8 cellular contexts compared by ENCODE assay signal in genomic region chr11:64204464-64204989, GRCh38. TPM values are rescaled to one million over a fixed set of nuclear protein-coding genes. Genes with fewer than 3 reads are reported as not detected.
DNase-seq lines count a peak whose midpoint lies in the region; ATAC-seq and TF ChIP-seq lines count a peak whose summit lies in the region.

No MANE protein-coding gene starts in this region.

- H3K36me3 ChIP-seq in DND-41 (ENCODE audit: insufficient read depth, low read length) (peaks cover 79% of the 10 kb centered on the region), SJCRH30 (peaks cover 62% of the 10 kb centered on the region), osteoblast (ENCODE audit: insufficient read depth, low read length) (peaks cover 55% of the 10 kb centered on the region)

- no peaks in the 10 kb centered on the region for H3K9me3 Mint-ChIP-seq in type B pancreatic cell

- H3K4me3 Mint-ChIP-seq in type B pancreatic cell = no peak overlapping the region

- H3K9ac ChIP-seq in DND-41 (ENCODE audit: low read depth, low read length) = no peak overlapping the region

- peak; percentile 38 for ATAC-seq in DND-41 (ENCODE audit: insufficient read depth, low read depth)
- no peak for ATAC-seq in GM18519 (IDR thresholded peaks at IDR 0.05; ENCODE audit: low FRiP score, unreplicated experiment)

- H3K4me1 ChIP-seq in DND-41 (ENCODE audit: insufficient read depth, low read length) (peaks cover 46% of the 10 kb centered on the region), SJCRH30 (peaks cover 47% of the 10 kb centered on the region), osteoblast (ENCODE audit: insufficient read depth, low read length) (peaks cover 10% of the 10 kb centered on the region)

- peaks cover 24% of the 10 kb centered on the region for H3K36me3 Mint-ChIP-seq in type B pancreatic cell

- H3K27me3 ChIP-seq in DND-41 (ENCODE audit: insufficient read depth, low read length, poor library complexity) (no peaks in the 10 kb centered on the region), SJCRH30 (no peaks in the 10 kb centered on the region), osteoblast (ENCODE audit: insufficient read depth, low read length) (no peaks in the 10 kb centered on the region)

- H2AFZ ChIP-seq in DND-41 (ENCODE audit: low read depth, low read length) (no peak overlapping the region), osteoblast (ENCODE audit: low read length) (no peak overlapping the region)

- H3K4me2 ChIP-seq in DND-41 (ENCODE audit: insufficient read depth, low read length) (no peak overlapping the region), osteoblast (ENCODE audit: insufficient read depth, low read length) (no peak overlapping the region)

- peak; percentile 93 for TF ChIP-seq CTCF in DND-41 (IDR thresholded peaks at IDR 0.05; ENCODE audit: borderline replicate concordance, extremely low read depth, low read length, poor library complexity, severe bottlenecking)
- peak; percentile 90 for TF ChIP-seq CTCF in osteoblast (IDR thresholded peaks at IDR 0.05; ENCODE audit: extremely low read depth, low read depth, low read length)
- peak; percentile 71 for TF ChIP-seq CTCF in type B pancreatic cell (conservative IDR thresholded peaks at IDR 0.05)

- H3K79me2 ChIP-seq in DND-41 (ENCODE audit: insufficient read depth, low read length) = peaks cover 41% of the 10 kb centered on the region
- no peaks in the 10 kb centered on the region for H3K79me2 ChIP-seq in osteoblast (ENCODE audit: insufficient read depth, low read length)

- H4K20me1 ChIP-seq in DND-41 (ENCODE audit: insufficient read depth, low read length) (peaks cover 49% of the 10 kb centered on the region), osteoblast (ENCODE audit: insufficient read depth, low read length) (peaks cover 3% of the 10 kb centered on the region)

- no peaks in the 10 kb centered on the region for H3K9me3 ChIP-seq in DND-41 (ENCODE audit: insufficient read depth, low read length, severe bottlenecking)
- H3K9me3 ChIP-seq in SJCRH30 (replicated peaks) = no peaks in the 10 kb centered on the region
- no peaks in the 10 kb centered on the region for H3K9me3 ChIP-seq in osteoblast (ENCODE audit: low read depth, low read length)

- H3K27ac ChIP-seq in DND-41 (ENCODE audit: low read length) (peak overlapping the region; percentile 21; the same call in 1 of the 2 replicates), SJCRH30 (0 out of 2 replicates have a peak overlapping the region, but pooled peaks have one; percentile 17), osteoblast (ENCODE audit: low read depth, low read length) (no peak overlapping the region)

- peak overlapping the region; percentile 44 for H3K27ac Mint-ChIP-seq in type B pancreatic cell

- DNase-seq in DND-41 (peak; percentile 88), NAMALWA (ENCODE audit: low spot score) (peak; percentile 88), SJCRH30 (peak; percentile 94 to 98), foreskin melanocyte (peak; percentile 76), osteoblast (ENCODE audit: insufficient read length, low spot score, missing footprints) (peak; percentile 99), type B pancreatic cell (ENCODE audit: extremely low spot score, unreplicated experiment) (no peak)
- peak; percentile 65 for DNase-seq in activated gamma-delta T cell treated with anti-CD3 and anti-CD28 coated beads, Interleukin-2, amount 50 U/mL, for 16 hours (ENCODE audit: low read depth)

- H3K4me3 ChIP-seq in DND-41 (ENCODE audit: low read depth in 1 of 2, low read length in 2 of 2) (no peak overlapping the region), SJCRH30 (no peak overlapping the region), osteoblast (ENCODE audit: insufficient read depth, low read length) (no peak overlapping the region)

- H3K4me1 Mint-ChIP-seq in type B pancreatic cell (ENCODE audit: unreplicated experiment) = peaks cover 10% of the 10 kb centered on the region

- H3K27me3 Mint-ChIP-seq in type B pancreatic cell = no peaks in the 10 kb centered on the region

RNA-seq across cellular contexts. Expression of gene FERMT3, which starts 2.0 kb away (rescaled TPM):
- total RNA-seq in SJCRH30 (2014; rRNA removed; shearing (Covaris generic)) = 4.9 and 8.6 TPM in 2 replicates
- total RNA-seq in osteoblast (0.59 and 1.1 TPM in 2 replicates), type B pancreatic cell (ENCODE audit: low replicate concordance) (3.5 and 6.9 TPM in 2 replicates)

RNA-seq across cellular contexts. Expression of gene STIP1, which starts 18.6 kb away (rescaled TPM):
- 283 and 302 TPM in 2 replicates for total RNA-seq in SJCRH30 (2014; rRNA removed; shearing (Covaris generic))
- 85.5 and 94.5 TPM in 2 replicates for total RNA-seq in osteoblast
- 176 and 206 TPM in 2 replicates for total RNA-seq in type B pancreatic cell (ENCODE audit: low replicate concordance)

RNA-seq across cellular contexts. Expression of gene TRPT1, which starts 21.5 kb away (rescaled TPM):
- total RNA-seq in SJCRH30 (2014; rRNA removed; shearing (Covaris generic)) = 18.6 and 24.9 TPM in 2 replicates
- 32.2 and 33.0 TPM in 2 replicates for total RNA-seq in osteoblast
- 34.2 and 38.9 TPM in 2 replicates for total RNA-seq in type B pancreatic cell (ENCODE audit: low replicate concordance)

RNA-seq across cellular contexts. Expression of gene NUDT22, which starts 21.5 kb away (rescaled TPM):
- 20.7 and 21.1 TPM in 2 replicates for total RNA-seq in SJCRH30 (2014; rRNA removed; shearing (Covaris generic))
- total RNA-seq in osteoblast = 46.6 and 56.5 TPM in 2 replicates
- 47.9 and 49.0 TPM in 2 replicates for total RNA-seq in type B pancreatic cell (ENCODE audit: low replicate concordance)

RNA-seq across cellular contexts. Expression of gene DNAJC4, which starts 25.8 kb away (rescaled TPM):
- total RNA-seq in SJCRH30 (2014; rRNA removed; shearing (Covaris generic)) = 2.0 and 5.3 TPM in 2 replicates
- 8.0 and 9.8 TPM in 2 replicates for total RNA-seq in osteoblast
- total RNA-seq in type B pancreatic cell (ENCODE audit: low replicate concordance) = 48.2 and 50.8 TPM in 2 replicates
